In the genomic region with DNA sequence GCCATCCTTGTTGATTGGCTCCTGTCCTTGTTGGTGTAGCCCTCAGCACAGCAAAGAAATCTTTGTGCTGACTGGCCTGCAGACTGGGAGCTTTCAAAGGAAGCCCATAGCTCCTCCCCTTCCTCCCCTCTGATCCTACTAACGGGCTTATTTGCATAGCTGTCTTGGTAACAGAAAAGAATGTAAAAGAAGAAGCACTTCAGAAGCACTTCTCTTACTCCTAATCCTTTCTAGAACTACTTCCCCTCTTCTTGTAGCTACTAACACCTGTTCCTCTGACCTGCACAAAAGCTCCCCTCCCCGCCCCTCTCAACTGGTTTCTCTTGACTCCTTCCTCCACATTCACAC, we compare ENCODE assay signal across 7 cellular contexts. TPM values are rescaled to one million over a fixed set of nuclear protein-coding genes. Genes with fewer than 3 reads are reported as not detected.
DNase-seq lines count a peak whose midpoint lies in the region; ATAC-seq and FAIRE-seq lines count a peak whose summit lies in the region.

No MANE protein-coding gene starts in this region.

- ATAC-seq in GM18520 (IDR thresholded peaks at IDR 0.05; ENCODE audit: unreplicated experiment) = peak; percentile 84
- ATAC-seq in GM21619 (IDR thresholded peaks at IDR 0.05; ENCODE audit: unreplicated experiment) = peak; percentile 99

- no peaks in the 10 kb centered on the region for H3K27me3 ChIP-seq in small intestine (ENCODE audit: control insufficient read depth in 2 of 2, insufficient read depth in 2 of 2, low read length in 2 of 2)

- H3K4me3 ChIP-seq in small intestine (ENCODE audit: low read depth in 1 of 2, low read length in 2 of 2) = no peak overlapping the region

- 32 to 70% (median 57%) methylated on average over 2 of the region's 2 CpGs for WGBS in small intestine, 3 donors

- in situ Hi-C loops in KBM-7 (cut with MboI; ENCODE audit: low pct_unique_long_range_greater_than_20kb, low sequenced_read_pairs) = no loop called here

- H3K27ac ChIP-seq in small intestine (ENCODE audit: low read depth in 1 of 2, low read length in 1 of 2) = peak overlapping the region in 1 of 2 donors; percentile 46

- no peaks in the 10 kb centered on the region for H3K36me3 Mint-ChIP-seq in activated naive CD8-positive, alpha-beta T cell treated with anti-CD3 and anti-CD28 coated beads for 36 hours

- no peaks in the 10 kb centered on the region for H3K36me3 ChIP-seq in small intestine (ENCODE audit: control insufficient read depth in 2 of 2, insufficient read depth in 2 of 2, low read length in 2 of 2)

- peak overlapping the region; percentile 66 for H3K27ac Mint-ChIP-seq in activated naive CD8-positive, alpha-beta T cell treated with anti-CD3 and anti-CD28 coated beads for 36 hours

- H3K9me3 ChIP-seq in small intestine (ENCODE audit: control insufficient read depth, low read depth) = no peaks in the 10 kb centered on the region

- H3K9me3 Mint-ChIP-seq in activated naive CD8-positive, alpha-beta T cell treated with anti-CD3 and anti-CD28 coated beads for 36 hours = no peaks in the 10 kb centered on the region

- peaks cover 0 to 4% of the 10 kb centered on the region in 2 donors for H3K4me1 ChIP-seq in small intestine (ENCODE audit: control insufficient read depth in 2 of 2, insufficient read depth in 1 of 2, low read depth in 1 of 2, low read length in 1 of 2)

- peak; percentile 79 for DNase-seq in KBM-7
- no peak for DNase-seq in activated naive CD8-positive, alpha-beta T cell treated with anti-CD3 and anti-CD28 coated beads for 36 hours
- peak; percentile 43 for DNase-seq in midbrain (lab: John Stamatoyannopoulos, UW)
- DNase-seq in small intestine = no peak
- no peak for DNase-seq in cerebellum (ENCODE audit: low spot score)

- H3K4me1 Mint-ChIP-seq in activated naive CD8-positive, alpha-beta T cell treated with anti-CD3 and anti-CD28 coated beads for 36 hours = peaks cover 18% of the 10 kb centered on the region

- no peaks in the 10 kb centered on the region for H3K27me3 Mint-ChIP-seq in activated naive CD8-positive, alpha-beta T cell treated with anti-CD3 and anti-CD28 coated beads for 36 hours

- no peak for FAIRE-seq in small intestine (lab: Jason Lieb, UNC)

- peak overlapping the region; percentile 45 for H3K4me3 Mint-ChIP-seq in activated naive CD8-positive, alpha-beta T cell treated with anti-CD3 and anti-CD28 coated beads for 36 hours

RNA-seq across cellular contexts. Expression of a gene that starts 14.3 kb away (rescaled TPM):
- total RNA-seq in activated naive CD8-positive, alpha-beta T cell treated with anti-CD3 and anti-CD28 coated beads for 36 hours = 1 to 10 TPM; 8.7 to 9.1 TPM
- 1 to 10 TPM; 3.0 to 5.9 (median 4.9) TPM for polyA plus RNA-seq in small intestine
- total RNA-seq in cerebellum = 38.2 TPM

Comparison
In these comparisons a context has a peak if more than half of its experiments do, and no peak if none do; other contexts are left out.
1. DNase-seq: peak in KBM-7 (single experiment) and midbrain (single experiment); none in activated naive CD8-positive, alpha-beta T cell treated with anti-CD3 and anti-CD28 coated beads for 36 hours (single experiment), small intestine (single experiment) and cerebellum (single experiment).